20 cellular contexts compared by ENCODE assay signal in the genomic region with DNA sequence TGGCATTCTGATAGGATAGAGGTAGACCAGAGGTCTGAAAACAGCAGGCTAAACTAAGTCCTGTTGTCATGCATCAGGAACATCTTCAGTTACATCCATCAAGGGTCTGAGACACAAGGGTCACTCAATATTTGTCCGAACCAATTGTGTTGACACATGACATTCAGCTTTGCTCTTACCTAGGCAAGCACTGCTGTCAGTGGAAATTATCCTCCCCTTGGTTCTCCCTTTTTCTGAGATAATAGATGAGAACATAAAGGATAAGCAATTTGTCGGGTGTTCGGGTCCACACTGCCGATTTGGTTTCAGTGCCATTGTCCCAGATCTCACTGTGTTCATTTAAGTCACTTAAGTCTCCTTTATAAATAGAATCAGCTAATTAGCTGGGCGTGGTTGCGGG.
"Had no signal": no experiment of that assay in that cellular context is flagged by ENCODE, and none has a peak within 500 bp of the region (broad histone marks: within the 10 kb centered on the region; RNA-seq: fewer than 3 reads in every experiment).

No MANE protein-coding gene starts in this region.

- ATAC-seq: foreskin keratinocyte, gastroesophageal sphincter, heart left ventricle, left lung, left ventricle myocardium superior, lower lobe of right lung, mucosa of descending colon had no signal

- H3K27ac ChIP-seq: dorsolateral prefrontal cortex, esophagus muscularis mucosa, foreskin keratinocyte, gastroesophageal sphincter, heart left ventricle, hepatocyte, left lung, lower lobe of right lung had no signal

- H3K9me3 ChIP-seq: esophagus muscularis mucosa, gastroesophageal sphincter, heart left ventricle, left lung, lower lobe of right lung, mucosa of descending colon had no signal

- H3K27me3 ChIP-seq: esophagus muscularis mucosa, foreskin keratinocyte, hepatocyte had no signal

- H3K4me3 ChIP-seq: dorsolateral prefrontal cortex, esophagus muscularis mucosa, gastroesophageal sphincter, heart left ventricle, hepatocyte, left lung, lower lobe of right lung, mucosa of descending colon had no signal

- H3K4me1 ChIP-seq: left lung had no signal

- DNase-seq: dermis blood vessel endothelial cell; dorsolateral prefrontal cortex; effector CD4-positive, alpha-beta T cell; effector memory CD4-positive, alpha-beta T cell; foreskin keratinocyte; heart left ventricle; hypothalamus; immature natural killer cell; islet precursor cell; kidney; kidney glomerular epithelial cell; left lung; left ventricle myocardium superior; lower lobe of right lung; mesenchymal stem cell; mucosa of descending colon; naive B cell had no signal

- H3K36me3 ChIP-seq: esophagus muscularis mucosa, gastroesophageal sphincter, heart left ventricle, left lung, lower lobe of right lung had no signal
